Comparison of ENCODE assay signal across 9 cellular contexts in the genomic region with DNA sequence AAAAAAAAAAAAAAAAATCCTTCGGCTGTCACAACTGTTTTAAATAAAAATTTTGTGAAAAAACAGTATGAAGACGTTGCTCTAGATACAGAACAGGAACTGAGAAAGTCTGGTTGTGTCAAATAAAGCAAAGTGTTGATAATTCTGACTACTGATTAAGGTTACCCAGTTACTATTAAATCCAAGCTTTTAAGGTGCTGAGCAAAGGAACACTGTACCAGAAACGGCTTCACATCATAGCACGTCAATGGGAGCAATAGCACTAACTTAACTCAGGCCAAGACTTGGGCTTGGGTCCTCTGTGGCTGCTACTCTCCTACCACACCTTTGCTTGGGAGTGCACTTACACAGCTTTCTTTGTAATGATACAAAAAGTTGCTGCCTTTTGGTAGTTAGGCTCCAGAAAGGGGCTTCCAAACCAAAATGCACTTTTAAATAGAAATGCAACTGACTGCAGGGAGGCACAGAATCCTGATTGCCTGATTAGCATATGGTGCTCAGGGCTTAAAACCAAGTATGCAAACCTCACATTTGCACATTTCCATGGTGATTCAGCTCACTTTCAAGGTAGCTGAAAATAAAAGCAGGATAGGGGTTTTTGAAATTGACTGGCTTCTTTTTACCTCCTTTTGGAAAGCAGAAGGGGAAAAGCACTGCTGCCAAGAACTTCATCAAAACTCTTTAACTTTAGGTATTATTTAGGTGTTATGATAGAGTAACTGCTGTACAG. TPM values are rescaled to one million over a fixed set of nuclear protein-coding genes. Genes with fewer than 3 reads are reported as not detected.
DNase-seq lines count a peak whose midpoint lies in the region; ATAC-seq, FAIRE-seq and TF ChIP-seq lines count a peak whose summit lies in the region.
"Had no signal": no experiment of that assay in that cellular context is flagged by ENCODE, and none has a peak within 500 bp of the region (broad histone marks: within the 10 kb centered on the region; RNA-seq: fewer than 3 reads in every experiment).

No MANE protein-coding gene starts in this region.

- no peaks in the 10 kb centered on the region for H3K9me2 ChIP-seq in HCT116 (ENCODE audit: insufficient read depth)

- TF ChIP-seq CTCF in HCT116 (IDR thresholded peaks at IDR 0.05 in 2 of 3, conservative IDR thresholded peaks at IDR 0.05 in 1 of 3; ENCODE audit: borderline replicate concordance in 1 of 3, insufficient read depth in 1 of 3, low read depth in 2 of 3, low read length in 2 of 3) (no peak), astrocyte (IDR thresholded peaks at IDR 0.05; ENCODE audit: insufficient read depth, low read depth, low read length) (no peak)

- CTCF ChIA-PET in HCT116 (lab: Charles Lee), result interaction anchor here (1.2 kb wide), 1 partner anchor 12 kb away, joined by 7 read pairs; no protein-coding TSS in a partner anchor

- H3K9me3 ChIP-seq in HCT116 (ENCODE audit: control insufficient read depth in 1 of 2, insufficient read depth in 1 of 2, low read depth in 1 of 2, low read length in 2 of 2) (no peaks in the 10 kb centered on the region), astrocyte (ENCODE audit: insufficient read depth, low read depth, low read length) (no peaks in the 10 kb centered on the region), mesodermal cell (ENCODE audit: control insufficient read depth, low read length) (no peaks in the 10 kb centered on the region)

- POLR2A ChIA-PET in HCT116 (lab: Charles Lee), result interaction anchor here (4.6 kb wide), 1 partner anchor 11 kb away, joined by 39 read pairs; no protein-coding TSS in a partner anchor

- H3K9ac ChIP-seq in HCT116 (ENCODE audit: low read length) (no peak overlapping the region), astrocyte (ENCODE audit: low read length) (peak overlapping the region; percentile 40)

- FAIRE-seq in astrocyte (lab: Jason Lieb, UNC), result no peak
- FAIRE-seq in H54 (lab: Jason Lieb, UNC), result no peak
- FAIRE-seq: HTR-8/SVneo had no signal

- H3K27me3 ChIP-seq in ACC112 (ENCODE audit: insufficient read depth, low read length) (no peaks in the 10 kb centered on the region), HCT116 (ENCODE audit: insufficient read depth, low read length) (no peaks in the 10 kb centered on the region), astrocyte (ENCODE audit: insufficient read depth, low read length) (no peaks in the 10 kb centered on the region)

- peak overlapping the region; percentile 32 for H3K4me3 ChIP-seq in ACC112 (ENCODE audit: low read depth, low read length)
- H3K4me3 ChIP-seq in HCT116 (replicated peaks in 1 of 2; ENCODE audit: low read depth in 1 of 2, low read length in 2 of 2), result no peak overlapping the region
- H3K4me3 ChIP-seq in astrocyte (ENCODE audit: insufficient read depth, low read depth, low read length), result peak overlapping the region; percentile 35
- no peak overlapping the region for H3K4me3 ChIP-seq in mesodermal cell (ENCODE audit: extremely low read depth, insufficient read depth, low read length, poor library complexity, severe bottlenecking)

- no peak for TF ChIP-seq RAD21 in HCT116 (IDR thresholded peaks at IDR 0.05; ENCODE audit: low read depth)

- ATAC-seq in HCT116 (no peak), HG03565 (IDR thresholded peaks at IDR 0.05; ENCODE audit: unreplicated experiment) (no peak)

- WGBS in mesodermal cell (ENCODE audit: insufficient coverage in 2 of 2), 2 experiments, result 96 to 100% methylated on average over 2 to 4 of the region's 4 CpGs

- peaks cover 46% of the 10 kb centered on the region for H3K36me3 Mint-ChIP-seq in astrocyte (ENCODE audit: low read depth, unreplicated experiment)

- H3K9me3 Mint-ChIP-seq in astrocyte (ENCODE audit: unreplicated experiment), result no peaks in the 10 kb centered on the region

- peaks cover 56% of the 10 kb centered on the region for H3K79me2 ChIP-seq in ACC112 (ENCODE audit: control insufficient read depth, insufficient read depth, low read length, unreplicated experiment)
- H3K79me2 ChIP-seq in HCT116 (ENCODE audit: insufficient read depth, low read length), result peaks cover 77% of the 10 kb centered on the region
- peaks cover 80% of the 10 kb centered on the region for H3K79me2 ChIP-seq in astrocyte (ENCODE audit: insufficient read depth, low read length)

- no TSS peak for BruUV-seq in HCT116 (replicated peaks; lab: Mats Ljungman, UMichigan)

- H3K27ac Mint-ChIP-seq in astrocyte (ENCODE audit: unreplicated experiment), result peak overlapping the region; percentile 99

- peaks cover 40% of the 10 kb centered on the region for H3K4me1 Mint-ChIP-seq in astrocyte (ENCODE audit: low read depth, unreplicated experiment)

- H3K27ac ChIP-seq in ACC112 (ENCODE audit: low read depth, low read length) (peak overlapping the region; percentile 100), HCT116 (ENCODE audit: low read depth, low read length) (no peak overlapping the region; the same call in 1 of the 2 replicates), astrocyte (ENCODE audit: low read depth, low read length) (peak overlapping the region; percentile 54), mesodermal cell (ENCODE audit: low read depth, low read length, severe bottlenecking) (peak overlapping the region; percentile 54)

- peak overlapping the region; percentile 100 for H3K4me3 Mint-ChIP-seq in astrocyte (ENCODE audit: unreplicated experiment)

- no peak for DNase-seq in HCT116 (ENCODE audit: low read depth, low spot score)
- no peak for DNase-seq in astrocyte (ENCODE audit: low read depth)
- DNase-seq in H54 (ENCODE audit: insufficient read length, low spot score), result no peak
- DNase-seq in activated effector memory CD4-positive, alpha-beta T cell treated with anti-CD3 and anti-CD28 coated beads, Interleukin-2, amount 50 U/mL, for 16 hours, result no peak
- DNase-seq in stimulated activated naive CD4-positive, alpha-beta T cell treated with Interleukin-2 at 50 U/mL for 16 hours (lab: John Stamatoyannopoulos, UW), result no peak

- H3K4me1 ChIP-seq in ACC112 (ENCODE audit: control insufficient read depth, insufficient read depth, low read length, unreplicated experiment) (peaks cover 56% of the 10 kb centered on the region), HCT116 (ENCODE audit: control insufficient read depth in 1 of 2, insufficient read depth in 2 of 2, low read length in 2 of 2) (peaks cover 56 to 84% of the 10 kb centered on the region in 2 experiments), astrocyte (ENCODE audit: insufficient read depth, low read length) (peaks cover 55% of the 10 kb centered on the region), mesodermal cell (ENCODE audit: control insufficient read depth, insufficient read depth, low read length, poor library complexity, severe bottlenecking) (peaks cover 39% of the 10 kb centered on the region)

- H3K4me2 ChIP-seq in HCT116 (ENCODE audit: low read length) (peak overlapping the region; percentile 14; the same call in 1 of the 2 replicates), astrocyte (ENCODE audit: low read length) (peak overlapping the region; percentile 68)

- H3K27me3 Mint-ChIP-seq in astrocyte (ENCODE audit: low read depth, unreplicated experiment), result no peaks in the 10 kb centered on the region

- H4K20me1 ChIP-seq in HCT116 (ENCODE audit: insufficient read depth), result peaks cover 48% of the 10 kb centered on the region
- peaks cover 88% of the 10 kb centered on the region for H4K20me1 ChIP-seq in astrocyte (ENCODE audit: insufficient read depth, low read length)

- RAD21 ChIA-PET in HCT116 (lab: Charles Lee; ENCODE audit: low non-redundant PET in 1 of 2, low total read pairs in 2 of 2, uncharacterized antibody in 2 of 2, unreplicated experiment in 2 of 2), result no interaction called here

- no peak for TF ChIP-seq POLR2A in HCT116 (IDR thresholded peaks at IDR 0.05; ENCODE audit: borderline replicate concordance, extremely low read depth, insufficient read depth, insufficient read length)
- TF ChIP-seq POLR2A in H54 (IDR thresholded peaks at IDR 0.05; ENCODE audit: low read depth, low read length), result no peak

- intact Hi-C loops in HCT116 (cut with micrococcal nuclease), result no loop called here

- H2AFZ ChIP-seq in ACC112 (ENCODE audit: low read length, unreplicated experiment) (no peak overlapping the region), HCT116 (ENCODE audit: low read depth, low read length, poor library complexity, severe bottlenecking) (no peak overlapping the region), astrocyte (ENCODE audit: low read depth, low read length) (no peak overlapping the region)

- peaks cover 51% of the 10 kb centered on the region for H3K36me3 ChIP-seq in ACC112 (ENCODE audit: insufficient read depth, low read length)
- H3K36me3 ChIP-seq in HCT116 (ENCODE audit: control insufficient read depth in 1 of 2, insufficient read depth in 2 of 2, low read length in 2 of 2), result peaks cover 38 to 49% of the 10 kb centered on the region in 2 experiments
- H3K36me3 ChIP-seq in astrocyte (ENCODE audit: insufficient read depth, low read length), result peaks cover 53% of the 10 kb centered on the region
- H3K36me3 ChIP-seq in mesodermal cell (ENCODE audit: control insufficient read depth, insufficient read depth, low read length), result peaks cover 73% of the 10 kb centered on the region

TF ChIP-seq in HCT116, 20 proteins besides CTCF, POLR2A, EP300 and RAD21:
- TF ChIP-seq EZH2 (IDR thresholded peaks at IDR 0.05) (no peak), POLR2AphosphoS5 (IDR thresholded peaks at IDR 0.05; ENCODE audit: low read depth, low read length) (peak; percentile 41; the same call in 1 of the 2 replicates)

RNA-seq across cellular contexts. Expression of gene MCL1, which starts 6.3 kb away (rescaled TPM):
- total RNA-seq in HCT116 (2021; ENCODE audit: unreplicated experiment), result 146 TPM
- 91.8 and 97.3 TPM in 2 replicates for polyA plus RNA-seq in HCT116 (2012)
- total RNA-seq in astrocyte, result 196 and 210 TPM in 2 replicates
- polyA plus RNA-seq in mesodermal cell (2013, experiment 1 of 2), result 150 TPM
- 143 TPM for polyA plus RNA-seq in mesodermal cell (2013, experiment 2 of 2)

RNA-seq across cellular contexts. Expression of gene ADAMTSL4, which starts 23.9 kb away (rescaled TPM):
- 4.3 TPM for total RNA-seq in HCT116 (2021; ENCODE audit: unreplicated experiment)
- polyA plus RNA-seq in HCT116 (2012), result 2.5 and 4.3 TPM in 2 replicates
- 5.3 and 6.7 TPM in 2 replicates for total RNA-seq in astrocyte
- polyA plus RNA-seq in mesodermal cell (2013, experiment 1 of 2), result 6.7 TPM
- polyA plus RNA-seq in mesodermal cell (2013, experiment 2 of 2), result 7.2 TPM

RNA-seq across cellular contexts. Expression of gene ENSA, which starts 56.3 kb away (rescaled TPM):
- total RNA-seq in HCT116 (2021; ENCODE audit: unreplicated experiment) (130 TPM), astrocyte (83.9 and 99.6 TPM in 2 replicates)
- polyA plus RNA-seq in HCT116 (2012), result 73.2 and 101 TPM in 2 replicates
- 98.5 TPM for polyA plus RNA-seq in mesodermal cell (2013, experiment 1 of 2)
- 102 TPM for polyA plus RNA-seq in mesodermal cell (2013, experiment 2 of 2)

RNA-seq across cellular contexts. Expression of gene FALEC, which starts 57.5 kb away (rescaled TPM):
- total RNA-seq in HCT116 (2021; ENCODE audit: unreplicated experiment), result 0.59 TPM
- not detected in 2 replicates for polyA plus RNA-seq in HCT116 (2012)
- total RNA-seq in astrocyte, result 0.43 TPM in 1 of 2 replicates, not detected in the other
- polyA plus RNA-seq in mesodermal cell (2013, experiment 1 of 2), result not detected
- not detected for polyA plus RNA-seq in mesodermal cell (2013, experiment 2 of 2)

Comparison
In these comparisons a context has a peak if more than half of its experiments do, and no peak if none do; other contexts are left out.
1. H3K4me3 ChIP-seq: peak in ACC112 (single experiment) and astrocyte (single experiment); none in HCT116 (0 of 2) and mesodermal cell (single experiment).